9 cellular contexts compared by ENCODE assay signal in genomic region chr10:22103701-22104100, GRCh38.
A peak's percentile ranks its signal among the peaks of the same experiment; 100 is the strongest.
DNase-seq lines count a peak whose midpoint lies in the region; ATAC-seq and TF ChIP-seq lines count a peak whose summit lies in the region.
"Had no signal": no experiment of that assay in that cellular context is flagged by ENCODE, and none has a peak within 500 bp of the region (broad histone marks: within the 10 kb centered on the region; RNA-seq: fewer than 3 reads in every experiment).

No MANE protein-coding gene starts in this region.

- H3K27ac ChIP-seq in HCT116 (ENCODE audit: low read depth, low read length): no peak overlapping the region
- no peak overlapping the region for H3K27ac ChIP-seq in naive thymus-derived CD4-positive, alpha-beta T cell (ENCODE audit: low read depth, low read length)

- peaks cover 6% of the 10 kb centered on the region for H3K27me3 Mint-ChIP-seq in activated B cell treated with CpG ODN at 0.5 μM for 24 hours
- peaks cover 0 to 3% (median 0%) of the 10 kb centered on the region in 5 donors for H3K27me3 Mint-ChIP-seq in naive thymus-derived CD4-positive, alpha-beta T cell
- H3K27me3 Mint-ChIP-seq in activated naive CD4-positive, alpha-beta T cell treated with anti-CD3 and anti-CD28 coated beads, Interleukin-2, amount 10 ng/mL, durations not matched to agents 7 days and 5 days: no peaks in the 10 kb centered on the region

- H3K9ac ChIP-seq in HCT116 (ENCODE audit: low read length): no peak overlapping the region

- H3K27me3 ChIP-seq in HCT116 (ENCODE audit: insufficient read depth, low read length): no peaks in the 10 kb centered on the region
- no peaks in the 10 kb centered on the region for H3K27me3 ChIP-seq in naive thymus-derived CD4-positive, alpha-beta T cell (ENCODE audit: control insufficient read depth in 2 of 2, insufficient read depth in 2 of 2, low read length in 2 of 2)

- no peaks in the 10 kb centered on the region for H3K4me1 ChIP-seq in HCT116 (ENCODE audit: control insufficient read depth in 1 of 2, insufficient read depth in 2 of 2, low read length in 2 of 2)
- no peaks in the 10 kb centered on the region for H3K4me1 ChIP-seq in naive thymus-derived CD4-positive, alpha-beta T cell (ENCODE audit: control insufficient read depth in 2 of 2, insufficient read depth in 2 of 2, low read length in 2 of 2)

- H3K79me2 ChIP-seq in HCT116 (ENCODE audit: insufficient read depth, low read length): no peaks in the 10 kb centered on the region

- no peaks in the 10 kb centered on the region for H3K9me3 ChIP-seq in HCT116 (ENCODE audit: control insufficient read depth in 1 of 2, insufficient read depth in 1 of 2, low read depth in 1 of 2, low read length in 2 of 2)
- no peaks in the 10 kb centered on the region for H3K9me3 ChIP-seq in naive thymus-derived CD4-positive, alpha-beta T cell (ENCODE audit: control insufficient read depth in 2 of 3, low read length in 3 of 3)

- H3K4me1 Mint-ChIP-seq in activated B cell treated with CpG ODN at 0.5 μM for 24 hours: no peaks in the 10 kb centered on the region
- H3K4me1 Mint-ChIP-seq in naive thymus-derived CD4-positive, alpha-beta T cell: peaks cover 0 to 3% (median 0%) of the 10 kb centered on the region in 7 donors
- no peaks in the 10 kb centered on the region for H3K4me1 Mint-ChIP-seq in activated naive CD4-positive, alpha-beta T cell treated with anti-CD3 and anti-CD28 coated beads, Interleukin-2, amount 10 ng/mL, durations not matched to agents 7 days and 5 days

- H3K27ac Mint-ChIP-seq in activated B cell treated with CpG ODN at 0.5 μM for 24 hours: no peak overlapping the region
- H3K27ac Mint-ChIP-seq in naive thymus-derived CD4-positive, alpha-beta T cell: no peak overlapping the region
- H3K27ac Mint-ChIP-seq in activated naive CD4-positive, alpha-beta T cell treated with anti-CD3 and anti-CD28 coated beads, Interleukin-2, amount 10 ng/mL, durations not matched to agents 7 days and 5 days: no peak overlapping the region

- ATAC-seq in HCT116 (peak; percentile 84), activated B cell treated with CpG ODN at 0.5 μM for 24 hours (ENCODE audit: low read depth) (peak; percentile 37), HG02610 (IDR thresholded peaks at IDR 0.05; ENCODE audit: unreplicated experiment) (no peak), GM19467 (IDR thresholded peaks at IDR 0.05; ENCODE audit: unreplicated experiment) (no peak)
- peak; percentile 45 for ATAC-seq in naive thymus-derived CD4-positive, alpha-beta T cell

- H3K9me2 ChIP-seq in HCT116 (ENCODE audit: insufficient read depth): no peaks in the 10 kb centered on the region

- peak; percentile 10 to 64 (median 61); a peak in 5 of 6 replicates for TF ChIP-seq CTCF in HCT116 (IDR thresholded peaks at IDR 0.05 in 2 of 3, conservative IDR thresholded peaks at IDR 0.05 in 1 of 3; ENCODE audit: borderline replicate concordance in 1 of 3, insufficient read depth in 1 of 3, low read depth in 2 of 3, low read length in 2 of 3)
- TF ChIP-seq CTCF in activated B cell treated with CpG ODN at 0.5 μM for 24 hours (IDR thresholded peaks at IDR 0.05): no peak

- H3K4me3 Mint-ChIP-seq in activated B cell treated with CpG ODN at 0.5 μM for 24 hours: no peak overlapping the region
- H3K4me3 Mint-ChIP-seq in naive thymus-derived CD4-positive, alpha-beta T cell: no peak overlapping the region
- no peak overlapping the region for H3K4me3 Mint-ChIP-seq in activated naive CD4-positive, alpha-beta T cell treated with anti-CD3 and anti-CD28 coated beads, Interleukin-2, amount 10 ng/mL, durations not matched to agents 7 days and 5 days

- peaks cover 3% of the 10 kb centered on the region for H3K9me3 Mint-ChIP-seq in activated B cell treated with CpG ODN at 0.5 μM for 24 hours
- H3K9me3 Mint-ChIP-seq in naive thymus-derived CD4-positive, alpha-beta T cell: peaks cover 0 to 7% (median 0%) of the 10 kb centered on the region in 11 donors
- H3K9me3 Mint-ChIP-seq in activated naive CD4-positive, alpha-beta T cell treated with anti-CD3 and anti-CD28 coated beads, Interleukin-2, amount 10 ng/mL, durations not matched to agents 7 days and 5 days: no peaks in the 10 kb centered on the region

- DNase-seq in ELR (ENCODE audit: low read depth) (peak; percentile 24), HCT116 (ENCODE audit: low read depth, low spot score) (peak; percentile 8), activated B cell treated with CpG ODN at 0.5 μM for 24 hours (no peak), HUDEP-2 (lab: John Stamatoyannopoulos, UW; ENCODE audit: unreplicated experiment in 76 of 76) (no peak)
- peak in 5 of 9 donors; percentile 2 to 14 (median 10) for DNase-seq in naive thymus-derived CD4-positive, alpha-beta T cell
- no peak for DNase-seq in activated naive CD4-positive, alpha-beta T cell treated with anti-CD3 and anti-CD28 coated beads, Interleukin-2, amount 10 ng/mL, durations not matched to agents 7 days and 5 days
- DNase-seq: NCI-H2081 treated with DMSO at 0.1 percent for 48 hours had no signal

- H3K4me3 ChIP-seq in HCT116 (replicated peaks in 1 of 2; ENCODE audit: low read depth in 1 of 2, low read length in 2 of 2): no peak overlapping the region
- no peak overlapping the region for H3K4me3 ChIP-seq in naive thymus-derived CD4-positive, alpha-beta T cell (ENCODE audit: low read length)

- no TSS peak for BruUV-seq in HCT116 (replicated peaks; lab: Mats Ljungman, UMichigan)

- POLR2A ChIA-PET in HCT116 (lab: Charles Lee): interaction anchor here (1.3 kb wide), 1 partner anchor 17 kb away, joined by 3 read pairs; no protein-coding TSS in a partner anchor
- POLR2A ChIA-PET in activated B cell treated with CpG ODN at 0.5 μM for 24 hours (lab: Charles Lee): interaction anchor here (0.5 to 1.4 kb wide), 3 partner anchors 94 to 237 kb away, joined by 3 to 6 read pairs (median 3); partner anchors contain the start of gene COMMD3
- POLR2A ChIA-PET in naive thymus-derived CD4-positive, alpha-beta T cell (lab: Charles Lee): no interaction called here

- no peak overlapping the region for H3K4me2 ChIP-seq in HCT116 (ENCODE audit: low read length)

- no peaks in the 10 kb centered on the region for H4K20me1 ChIP-seq in HCT116 (ENCODE audit: insufficient read depth)

- H3K36me3 ChIP-seq in HCT116 (ENCODE audit: control insufficient read depth in 1 of 2, insufficient read depth in 2 of 2, low read length in 2 of 2): no peaks in the 10 kb centered on the region
- H3K36me3 ChIP-seq in naive thymus-derived CD4-positive, alpha-beta T cell (ENCODE audit: control insufficient read depth in 2 of 3, insufficient read depth in 3 of 3, low read length in 3 of 3): no peaks in the 10 kb centered on the region

- no peak for TF ChIP-seq POLR2A in HCT116 (IDR thresholded peaks at IDR 0.05; ENCODE audit: borderline replicate concordance, extremely low read depth, insufficient read depth, insufficient read length)

- RAD21 ChIA-PET in HCT116 (lab: Charles Lee; ENCODE audit: low non-redundant PET in 1 of 2, low total read pairs in 2 of 2, uncharacterized antibody in 2 of 2, unreplicated experiment in 2 of 2): interaction anchor here in 1 of 2 experiments (0.5 to 0.6 kb wide), 2 partner anchors 213 to 426 kb away, joined by 3 to 5 read pairs; partner anchors contain the start of gene COMMD3

- no peaks in the 10 kb centered on the region for H3K36me3 Mint-ChIP-seq in activated B cell treated with CpG ODN at 0.5 μM for 24 hours (ENCODE audit: low read depth)
- no peaks in the 10 kb centered on the region for H3K36me3 Mint-ChIP-seq in naive thymus-derived CD4-positive, alpha-beta T cell
- no peaks in the 10 kb centered on the region for H3K36me3 Mint-ChIP-seq in activated naive CD4-positive, alpha-beta T cell treated with anti-CD3 and anti-CD28 coated beads, Interleukin-2, amount 10 ng/mL, durations not matched to agents 7 days and 5 days

- CTCF ChIA-PET in HCT116 (lab: Charles Lee) (interaction anchor here (0.6 to 1.4 kb wide), 7 partner anchors 14 to 376 kb away, joined by 3 to 4 read pairs (median 3); no protein-coding TSS in a partner anchor), activated B cell treated with CpG ODN at 0.5 μM for 24 hours (lab: Charles Lee) (interaction anchor here (0.7 to 1.2 kb wide), 5 partner anchors 28 to 886 kb away, joined by 3 read pairs; no protein-coding TSS in a partner anchor)
- CTCF ChIA-PET in naive thymus-derived CD4-positive, alpha-beta T cell (lab: Charles Lee): interaction anchor here (0.9 kb wide), 1 partner anchor 93 kb away, joined by 3 read pairs; no protein-coding TSS in a partner anchor
- CTCF ChIA-PET in activated naive CD4-positive, alpha-beta T cell treated with anti-CD3 and anti-CD28 coated beads, Interleukin-2, amount 10 ng/mL, durations not matched to agents 7 days and 5 days (lab: Charles Lee): interaction anchor here (0.6 to 1.2 kb wide), 2 partner anchors 15 to 714 kb away, joined by 3 read pairs; no protein-coding TSS in a partner anchor

- no peak overlapping the region for H2AFZ ChIP-seq in HCT116 (ENCODE audit: low read depth, low read length, poor library complexity, severe bottlenecking)

- TF ChIP-seq RAD21 in HCT116 (IDR thresholded peaks at IDR 0.05; ENCODE audit: low read depth): peak; percentile 48

- intact Hi-C loops in HCT116 (cut with micrococcal nuclease): no loop called here
- intact Hi-C loops in activated B cell treated with CpG ODN at 0.5 μM for 24 hours (cut with micrococcal nuclease): loop anchor here (5.0 to 10.0 kb wide), 2 partner anchors 319 to 881 kb away; no protein-coding TSS in a partner anchor
- intact Hi-C loops in naive thymus-derived CD4-positive, alpha-beta T cell (cut with micrococcal nuclease): loop anchor here in 1 of 2 donors (1.0 kb wide), 1 partner anchor 92 kb away; no protein-coding TSS in a partner anchor

TF ChIP-seq in HCT116, 20 proteins besides CTCF, POLR2A, EP300 and RAD21 (continues in another document):
- no peak for TF ChIP-seq SP1 (IDR thresholded peaks at IDR 0.05; ENCODE audit: low read depth)
- TF ChIP-seq, protein P1, sequence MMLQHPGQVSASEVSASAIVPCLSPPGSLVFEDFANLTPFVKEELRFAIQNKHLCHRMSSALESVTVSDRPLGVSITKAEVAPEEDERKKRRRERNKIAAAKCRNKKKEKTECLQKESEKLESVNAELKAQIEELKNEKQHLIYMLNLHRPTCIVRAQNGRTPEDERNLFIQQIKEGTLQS (IDR thresholded peaks at IDR 0.05): no peak
- TF ChIP-seq JUND (IDR thresholded peaks at IDR 0.05): no peak

Comparison
In these comparisons a context has a peak if more than half of its experiments do, and no peak if none do; other contexts are left out.
1. DNase-seq: peak in ELR (single experiment), HCT116 (single experiment) and naive thymus-derived CD4-positive, alpha-beta T cell (5 of 9); none in activated B cell treated with CpG ODN at 0.5 μM for 24 hours (single experiment), HUDEP-2 (0 of 76) and activated naive CD4-positive, alpha-beta T cell treated with anti-CD3 and anti-CD28 coated beads, Interleukin-2, amount 10 ng/mL, durations not matched to agents 7 days and 5 days (single experiment).
2. ATAC-seq: peak in HCT116 (single experiment), activated B cell treated with CpG ODN at 0.5 μM for 24 hours (single experiment) and naive thymus-derived CD4-positive, alpha-beta T cell (single experiment); none in HG02610 (single experiment) and GM19467 (single experiment).